Comparison of ENCODE assay signal across 8 cellular contexts in genomic region chr5:76547242-76547890, GRCh38.
DNase-seq lines count a peak whose midpoint lies in the region; ATAC-seq and TF ChIP-seq lines count a peak whose summit lies in the region.

No MANE protein-coding gene starts in this region.

- ATAC-seq in GM18498 (IDR thresholded peaks at IDR 0.05; ENCODE audit: unreplicated experiment): peak; percentile 64

- no peaks in the 10 kb centered on the region for H3K9me3 ChIP-seq in adipocyte (ENCODE audit: control insufficient read depth, low read length)

- H3K27ac Mint-ChIP-seq in HFFc6 (no peak overlapping the region), chondrocyte (ENCODE audit: unreplicated experiment) (no peak overlapping the region)

- TF ChIP-seq CTCF in HFFc6 (IDR thresholded peaks at IDR 0.05) (no peak), chondrocyte (IDR thresholded peaks at IDR 0.05) (no peak)

- no peak overlapping the region for H3K9ac ChIP-seq in adipocyte (ENCODE audit: low read length)

- H3K4me3 Mint-ChIP-seq in HFFc6 (peak overlapping the region; percentile 13; the same call in 1 of the 2 replicates), chondrocyte (ENCODE audit: unreplicated experiment) (no peak overlapping the region)

- H3K36me3 Mint-ChIP-seq in HFFc6 (ENCODE audit: low read depth) (no peaks in the 10 kb centered on the region), chondrocyte (ENCODE audit: low read depth) (peaks cover 2% of the 10 kb centered on the region)

- DNase-seq in HFFc6 (no peak), NOMO-1 treated with dmso at 0.1 percent for 144 hours (lab: John Stamatoyannopoulos, UW; ENCODE audit: unreplicated experiment) (peak; percentile 16), adipocyte (ENCODE audit: low read depth) (peak; percentile 13), pons (ENCODE audit: low spot score) (peak; percentile 31), dermis blood vessel endothelial cell (no peak), AG08395 (ENCODE audit: low spot score) (no peak), chondrocyte (ENCODE audit: low spot score) (no peak)

- H3K4me1 ChIP-seq in adipocyte (ENCODE audit: control insufficient read depth, insufficient read depth, low read length): no peaks in the 10 kb centered on the region

- no peak overlapping the region for H3K4me3 ChIP-seq in adipocyte (ENCODE audit: low read length)

- no peaks in the 10 kb centered on the region for H3K9me3 Mint-ChIP-seq in HFFc6
- H3K9me3 Mint-ChIP-seq in chondrocyte (ENCODE audit: low read depth): no peaks in the 10 kb centered on the region

- peaks cover 4% of the 10 kb centered on the region for H3K27me3 ChIP-seq in adipocyte (replicated peaks; ENCODE audit: control insufficient read depth, insufficient read depth, low read length)

- no peaks in the 10 kb centered on the region for H3K36me3 ChIP-seq in adipocyte (ENCODE audit: control insufficient read depth, insufficient read depth, low read length, severe bottlenecking)

- H3K27me3 Mint-ChIP-seq in HFFc6 (ENCODE audit: insufficient read depth): peaks cover 9% of the 10 kb centered on the region
- no peaks in the 10 kb centered on the region for H3K27me3 Mint-ChIP-seq in chondrocyte (ENCODE audit: low read depth)

- H3K4me1 Mint-ChIP-seq in HFFc6 (ENCODE audit: low read depth) (no peaks in the 10 kb centered on the region), chondrocyte (ENCODE audit: low read depth) (peaks cover 1% of the 10 kb centered on the region)

Comparison
In these comparisons a context has a peak if more than half of its experiments do, and no peak if none do; other contexts are left out.
1. DNase-seq: peak in NOMO-1 treated with dmso at 0.1 percent for 144 hours (single experiment), adipocyte (single experiment) and pons (single experiment); none in HFFc6 (single experiment), dermis blood vessel endothelial cell (single experiment), AG08395 (single experiment) and chondrocyte (single experiment).